7 cellular contexts compared by ENCODE assay signal in the genomic region with DNA sequence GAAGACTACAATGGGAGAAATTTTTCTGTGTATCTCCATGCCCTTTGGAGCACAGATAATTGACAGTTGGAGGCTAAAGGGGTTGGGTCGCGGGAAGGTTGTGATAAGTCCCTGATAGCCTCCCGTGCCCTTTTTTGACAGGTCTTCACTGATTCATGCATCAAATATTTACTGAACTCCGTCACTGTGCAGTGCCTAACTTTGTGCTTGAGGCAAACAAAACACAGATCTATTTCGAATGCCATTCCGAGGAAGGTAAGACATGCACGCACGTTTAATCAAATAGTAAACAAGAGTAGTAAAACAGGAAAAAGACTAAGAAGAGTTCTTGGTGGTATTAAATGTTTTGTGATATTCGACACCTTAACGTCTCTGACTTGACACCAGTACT. TPM values are rescaled to one million over a fixed set of nuclear protein-coding genes. Genes with fewer than 3 reads are reported as not detected.
A peak's percentile ranks its signal among the peaks of the same experiment; 100 is the strongest.
DNase-seq lines count a peak whose midpoint lies in the region; ATAC-seq and TF ChIP-seq lines count a peak whose summit lies in the region.

No MANE protein-coding gene starts in this region.

- H2AFZ ChIP-seq in GM23338 (peak overlapping the region; percentile 9), PC-3 (ENCODE audit: low read length) (peak overlapping the region; percentile 84), parathyroid adenoma (peak overlapping the region; percentile 84)

- H3K27me3 ChIP-seq in GM23338 (ENCODE audit: insufficient read depth) = no peaks in the 10 kb centered on the region
- no peaks in the 10 kb centered on the region for H3K27me3 ChIP-seq in PC-3 (ENCODE audit: low read length)
- no peaks in the 10 kb centered on the region for H3K27me3 ChIP-seq in parathyroid adenoma (ENCODE audit: control insufficient read depth, insufficient read depth, low read length)

- H4K20me1 ChIP-seq in GM23338 (replicated peaks; ENCODE audit: insufficient read depth) (peaks cover 27% of the 10 kb centered on the region), PC-3 (ENCODE audit: low read length) (peaks cover 21% of the 10 kb centered on the region)

- intact Hi-C loops in PC-3 (cut with micrococcal nuclease) = loop anchor here (5.0 to 10.0 kb wide), 2 partner anchors 129 to 347 kb away; partner anchors contain the start of genes PI4KB and TUFT1

- H3K9me2 ChIP-seq in GM23338 (ENCODE audit: insufficient read depth) (no peaks in the 10 kb centered on the region), PC-3 (replicated peaks; ENCODE audit: low read length) (no peaks in the 10 kb centered on the region)

- peak overlapping the region; percentile 100 for H3K4me3 ChIP-seq in GM23338
- peak overlapping the region; percentile 96 for H3K4me3 ChIP-seq in PC-3 (ENCODE audit: low read length)
- H3K4me3 ChIP-seq in epithelial cell of esophagus (ENCODE audit: low read length) = peak overlapping the region; percentile 100
- peak overlapping the region; percentile 94 for H3K4me3 ChIP-seq in parathyroid adenoma (ENCODE audit: low read depth, low read length)

- H3F3A ChIP-seq in GM23338 (replicated peaks; ENCODE audit: low read depth) (0 out of 2 replicates have a peak, but pooled peaks cover 7% of the 10 kb centered on the region), PC-3 (ENCODE audit: low read length, unreplicated experiment) (peaks cover 11% of the 10 kb centered on the region)

- peaks cover 11% of the 10 kb centered on the region for H3K27me3 Mint-ChIP-seq in GM23338 (ENCODE audit: insufficient read depth, low read depth, poor library complexity)

- ATAC-seq in GM23338 (no peak), PC-3 (peak; percentile 1), HG03108 (IDR thresholded peaks at IDR 0.05; ENCODE audit: unreplicated experiment) (no peak)

- H3K4me2 ChIP-seq in GM23338 = peak overlapping the region; percentile 84
- peak overlapping the region; percentile 89 for H3K4me2 ChIP-seq in PC-3 (ENCODE audit: low read length)
- peak overlapping the region; percentile 70 for H3K4me2 ChIP-seq in parathyroid adenoma (ENCODE audit: low read length)

- TF ChIP-seq CTCF in GM23338 (conservative IDR thresholded peaks at IDR 0.05; ENCODE audit: low read depth in 2 of 2) = no peak
- TF ChIP-seq CTCF in PC-3 (conservative IDR thresholded peaks at IDR 0.05; ENCODE audit: low read depth, low read length) = no peak
- no peak for TF ChIP-seq CTCF in epithelial cell of esophagus (IDR thresholded peaks at IDR 0.05; ENCODE audit: insufficient read depth, low read depth, low read length, missing control alignments)
- TF ChIP-seq CTCF in parathyroid adenoma (IDR thresholded peaks at IDR 0.05) = no peak
- TF ChIP-seq CTCF in GM13977 (IDR thresholded peaks at IDR 0.05; ENCODE audit: extremely low read depth, insufficient read depth, missing control alignments) = no peak

- H3K79me2 ChIP-seq in GM23338 (replicated peaks; ENCODE audit: insufficient read depth) = peaks cover 44% of the 10 kb centered on the region
- H3K79me2 ChIP-seq in PC-3 (ENCODE audit: low read length) = peaks cover 59% of the 10 kb centered on the region
- peaks cover 15% of the 10 kb centered on the region for H3K79me2 ChIP-seq in parathyroid adenoma

- POLR2A ChIA-PET in PC-3 (lab: Charles Lee; ENCODE audit: unreplicated experiment) = no interaction called here

- H3K4me1 ChIP-seq in GM23338 (ENCODE audit: insufficient read depth) = peaks cover 6% of the 10 kb centered on the region
- H3K4me1 ChIP-seq in PC-3 (ENCODE audit: insufficient read depth, low read length) = peaks cover 37% of the 10 kb centered on the region
- peaks cover 3% of the 10 kb centered on the region for H3K4me1 ChIP-seq in parathyroid adenoma

- H3K27ac ChIP-seq in GM23338 (ENCODE audit: low read depth) = peak overlapping the region; percentile 5; the same call in 1 of the 2 replicates
- H3K27ac ChIP-seq in PC-3 (ENCODE audit: low read length) = peak overlapping the region; percentile 83
- peak overlapping the region; percentile 87 for H3K27ac ChIP-seq in parathyroid adenoma

- in situ Hi-C loops in GM13977 (cut with MboI; ENCODE audit: low pct_unique_long_range_greater_than_20kb, low sequenced_read_pairs, unreplicated experiment) = no loop called here

- peak overlapping the region; percentile 98 for H3K27ac Mint-ChIP-seq in GM23338

- peaks cover 21% of the 10 kb centered on the region for H3K36me3 Mint-ChIP-seq in GM23338 (ENCODE audit: low read depth)

- H3K4me1 Mint-ChIP-seq in GM23338 = peaks cover 16% of the 10 kb centered on the region; the same call in 2 of the 3 replicates

- H3K4me3 Mint-ChIP-seq in GM23338 = peak overlapping the region; percentile 96

- CTCF ChIA-PET in PC-3 (lab: Charles Lee) = no interaction called here

- DNase-seq in GM23338 (ENCODE audit: low spot score) = peak; percentile 8
- no peak for DNase-seq in PC-3
- DNase-seq in epithelial cell of esophagus (ENCODE audit: low read depth) = peak; percentile 57
- no peak for DNase-seq in GM13977 (ENCODE audit: low spot score)
- no peak for DNase-seq in NCI-H446 (lab: John Stamatoyannopoulos, UW)

- H3K36me3 ChIP-seq in GM23338 (ENCODE audit: insufficient read depth) (peaks cover 10% of the 10 kb centered on the region), PC-3 (ENCODE audit: low read depth, low read length) (peaks cover 11% of the 10 kb centered on the region), parathyroid adenoma (ENCODE audit: control insufficient read depth, insufficient read depth, low read length) (no peaks in the 10 kb centered on the region)

- no peaks in the 10 kb centered on the region for H3K9me3 Mint-ChIP-seq in GM23338

- peak overlapping the region; percentile 93 for H3K9ac ChIP-seq in PC-3 (ENCODE audit: low read length)
- H3K9ac ChIP-seq in parathyroid adenoma = no peak overlapping the region

- BruUV-seq in PC-3 (replicated peaks; lab: Mats Ljungman, UMichigan) = no TSS peak

- no peaks in the 10 kb centered on the region for H3K9me3 ChIP-seq in PC-3 (ENCODE audit: low read length)
- H3K9me3 ChIP-seq in parathyroid adenoma (ENCODE audit: control insufficient read depth, low read length) = no peaks in the 10 kb centered on the region

RNA-seq across cellular contexts. Expression of gene PIP5K1A, which starts 0.5 kb away (rescaled TPM):
- total RNA-seq in GM23338 (2014; rRNA removed; shearing (Covaris generic)) = 61.4 and 63.3 TPM in 2 replicates
- 23.2 and 31.4 TPM in 2 replicates for polyA plus RNA-seq in GM23338 (2016; fragmentation: Nextera tagmentation; extraction: Ambion mirVana)
- 63.3 and 78.3 TPM in 2 replicates for total RNA-seq in PC-3 (2014; rRNA removed)

RNA-seq across cellular contexts. Expression of gene VPS72, which starts 7.9 kb away (rescaled TPM):
- total RNA-seq in GM23338 (2014; rRNA removed; shearing (Covaris generic)) = 60.2 and 64.0 TPM in 2 replicates
- polyA plus RNA-seq in GM23338 (2016; fragmentation: Nextera tagmentation; extraction: Ambion mirVana) = 90.3 and 95.3 TPM in 2 replicates
- 75.1 and 94.7 TPM in 2 replicates for total RNA-seq in PC-3 (2014; rRNA removed)

RNA-seq across cellular contexts. Expression of gene TMOD4, which starts 22.1 kb away (rescaled TPM):
- 1.3 TPM in 1 of 2 replicates, not detected in the other for total RNA-seq in GM23338 (2014; rRNA removed; shearing (Covaris generic))
- not detected in 2 replicates for polyA plus RNA-seq in GM23338 (2016; fragmentation: Nextera tagmentation; extraction: Ambion mirVana)
- 1.8 and 2.7 TPM in 2 replicates for total RNA-seq in PC-3 (2014; rRNA removed)

RNA-seq across cellular contexts. Expression of gene SCNM1, which starts 31.9 kb away (rescaled TPM):
- 26.3 and 27.1 TPM in 2 replicates for total RNA-seq in GM23338 (2014; rRNA removed; shearing (Covaris generic))
- 88.9 and 92.3 TPM in 2 replicates for polyA plus RNA-seq in GM23338 (2016; fragmentation: Nextera tagmentation; extraction: Ambion mirVana)
- 80.3 and 82.4 TPM in 2 replicates for total RNA-seq in PC-3 (2014; rRNA removed)

RNA-seq across cellular contexts. Expression of gene LYSMD1, which starts 32.2 kb away (rescaled TPM):
- total RNA-seq in GM23338 (2014; rRNA removed; shearing (Covaris generic)) = 5.7 and 6.4 TPM in 2 replicates
- polyA plus RNA-seq in GM23338 (2016; fragmentation: Nextera tagmentation; extraction: Ambion mirVana) = 3.6 and 4.0 TPM in 2 replicates
- 6.3 and 7.5 TPM in 2 replicates for total RNA-seq in PC-3 (2014; rRNA removed)

Comparison
In these comparisons a context has a peak if more than half of its experiments do, and no peak if none do; other contexts are left out.
1. DNase-seq: peak in GM23338 (single experiment) and epithelial cell of esophagus (single experiment); none in PC-3 (single experiment), GM13977 (single experiment) and NCI-H446 (0 of 2).
2. H2AFZ ChIP-seq: peak in every context shown above with its lines; median percentile 84 in PC-3; 84 in parathyroid adenoma; 9 in GM23338.
3. H3K27ac ChIP-seq: peak in every context shown above with its lines; median percentile 87 in parathyroid adenoma; 83 in PC-3; 5 in GM23338.
4. Peak in every context shown above with its lines, with median percentiles within 50 percentile points of each other: H3K4me2 ChIP-seq and H3K4me3 ChIP-seq.